ENCODE assay signal across 18 cellular contexts in genomic region chr12:49014547-49014946, GRCh38. TPM values are rescaled to one million over a fixed set of nuclear protein-coding genes. Genes with fewer than 3 reads are reported as not detected.
DNase-seq lines count a peak whose midpoint lies in the region; ATAC-seq, FAIRE-seq and TF ChIP-seq lines count a peak whose summit lies in the region.
"Had no signal": no experiment of that assay in that cellular context is flagged by ENCODE, and none has a peak within 500 bp of the region (broad histone marks: within the 10 kb centered on the region; RNA-seq: fewer than 3 reads in every experiment).

No MANE protein-coding gene starts in this region.

- H3K27ac ChIP-seq in HepG2 (ENCODE audit: extremely low read length, insufficient read depth, low read length), result no peak overlapping the region
- no peak overlapping the region for H3K27ac ChIP-seq in right lobe of liver
- no peak overlapping the region for H3K27ac ChIP-seq in VCaP
- no peak overlapping the region for H3K27ac ChIP-seq in transverse colon
- H3K27ac ChIP-seq: epithelial cell of prostate had no signal

- no peaks in the 10 kb centered on the region for H3K27me3 ChIP-seq in HepG2 (ENCODE audit: control insufficient read depth in 1 of 2, insufficient read depth in 2 of 2, low read length in 2 of 2)
- H3K27me3 ChIP-seq in right lobe of liver, result no peaks in the 10 kb centered on the region
- no peaks in the 10 kb centered on the region for H3K27me3 ChIP-seq in transverse colon

- H3K4me1 ChIP-seq in HepG2 (ENCODE audit: insufficient read depth, low read length) (peaks cover 24% of the 10 kb centered on the region), right lobe of liver (peaks cover 0 to 6% (median 2%) of the 10 kb centered on the region in 4 donors), transverse colon (peaks cover 8 to 19% (median 12%) of the 10 kb centered on the region in 4 donors)

- no peak overlapping the region for H3K9ac ChIP-seq in HepG2 (ENCODE audit: insufficient read depth, low read depth, low read length)

- intact Hi-C loops in HepG2 (cut with micrococcal nuclease; ENCODE audit: unreplicated experiment) (loop anchor here (5.0 kb wide), 1 partner anchor 48 kb away; the partner anchor contains the start of gene KMT2D), right lobe of liver (cut with DNase I) (no loop called here), transverse colon (cut with DNase I; ENCODE audit: low total_unique reads) (no loop called here)

- H3K79me2 ChIP-seq in HepG2 (ENCODE audit: insufficient read depth, low read length), result peaks cover 6% of the 10 kb centered on the region

- no peak overlapping the region for H3K4me2 ChIP-seq in HepG2 (ENCODE audit: low read depth, low read length)

- POLR2A ChIA-PET in HepG2 (lab: Yijun Ruan, JAX) (interaction anchor here (1.0 kb wide), 1 partner anchor 17 kb away, joined by 5 read pairs; no protein-coding TSS in a partner anchor), HEK293T (lab: Yijun Ruan, JAX) (interaction anchor here (0.5 to 1.3 kb wide), 5 partner anchors 13 to 118 kb away, joined by 3 to 5 read pairs (median 3); partner anchors contain the start of gene DDN)

- TF ChIP-seq POLR2A in HepG2 (IDR thresholded peaks at IDR 0.05; ENCODE audit: insufficient read depth in 1 of 2, low read depth in 2 of 2, low read length in 2 of 2), result no peak
- no peak for TF ChIP-seq POLR2A in right lobe of liver (IDR thresholded peaks at IDR 0.05)
- no peak for TF ChIP-seq POLR2A in transverse colon (IDR thresholded peaks at IDR 0.05)

- in situ Hi-C loops in HepG2 (cut with HindIII; ENCODE audit: extremely low pct_ligation_motif_present, low pct_unique_long_range_greater_than_20kb) (no loop called here), transverse colon (cut with MboI; ENCODE audit: low pct_ligation_motif_present in 1 of 4, low pct_unique_long_range_greater_than_20kb in 1 of 4, low sequenced_read_pairs in 3 of 4) (no loop called here)

- ATAC-seq in HepG2, result no peak
- no peak for ATAC-seq in right lobe of liver
- ATAC-seq in HG02763 (IDR thresholded peaks at IDR 0.05; ENCODE audit: unreplicated experiment), result no peak
- ATAC-seq: CD8-positive, alpha-beta T cell; stimulated activated effector memory CD8-positive, alpha-beta T cell treated with anti-CD3 and anti-CD28 coated beads, Interleukin-12 subunit alpha, Interleukin-12 subunit beta, amount 100 ng/mL, for 72 hours had no signal

- no peaks in the 10 kb centered on the region for H4K20me1 ChIP-seq in HepG2 (ENCODE audit: insufficient read depth, low read length)

- H3K4me3 ChIP-seq in HepG2 (replicated peaks in 1 of 3; ENCODE audit: insufficient read depth in 1 of 3, low read depth in 2 of 3, low read length in 3 of 3) (no peak overlapping the region), right lobe of liver (no peak overlapping the region), fibroblast of mammary gland (ENCODE audit: control insufficient read depth, low read depth, low read length) (no peak overlapping the region), transverse colon (no peak overlapping the region)

- TF ChIP-seq EP300 in HepG2 (IDR thresholded peaks at IDR 0.05; ENCODE audit: low read depth in 2 of 2, low read length in 2 of 2), result no peak
- TF ChIP-seq EP300 in HepG2 (CRISPR knock-in tag; IDR thresholded peaks at IDR 0.05; ENCODE audit: borderline replicate concordance), result no peak
- TF ChIP-seq EP300 in transverse colon (IDR thresholded peaks at IDR 0.05; ENCODE audit: low read depth), result no peak

- H3K36me3 ChIP-seq in HepG2 (replicated peaks in 1 of 2; ENCODE audit: control insufficient read depth in 1 of 2, insufficient read depth in 2 of 2, low read length in 2 of 2) (peaks cover 0 to 7% of the 10 kb centered on the region in 2 experiments; a peak in 4 of 5 replicates), right lobe of liver (peaks cover 0 to 17% (median 10%) of the 10 kb centered on the region in 4 donors), transverse colon (peaks cover 0 to 29% (median 13%) of the 10 kb centered on the region in 4 donors)

- DNase-seq in HepG2 (ENCODE audit: low spot score) (no peak), right lobe of liver (no peak), fibroblast of mammary gland (ENCODE audit: low read depth) (peak; percentile 56), HEK293T (ENCODE audit: extremely low spot score) (no peak), transverse colon (no peak), NOMO-1 (lab: John Stamatoyannopoulos, UW; ENCODE audit: unreplicated experiment in 2 of 2) (no peak)
- DNase-seq: activated CD4-positive, alpha-beta memory T cell treated with anti-CD3 and anti-CD28 coated beads, Interleukin-2, amount 10 ng/mL, durations not matched to agents 7 days and 5 days; CD8-positive, alpha-beta T cell; H9; islet precursor cell; NCI-H526 had no signal

- BruUV-seq in HepG2 (replicated peaks; lab: Mats Ljungman, UMichigan), result no TSS peak

- H3K9me3 ChIP-seq in HepG2 (ENCODE audit: low read length), result no peaks in the 10 kb centered on the region
- no peaks in the 10 kb centered on the region for H3K9me3 ChIP-seq in right lobe of liver
- H3K9me3 ChIP-seq in transverse colon, result no peaks in the 10 kb centered on the region

- 75% methylated on average over 1 of the region's 1 CpG for WGBS in HepG2 (ENCODE audit: low lambda C conversion rate)
- WGBS in right lobe of liver (ENCODE audit: insufficient coverage, low coverage, low lambda C conversion rate, missing lambda C conversion rate), result 83% methylated on average over 1 of the region's 1 CpG
- 63% methylated on average over 1 of the region's 1 CpG; no CpG with 5 or more reads in 1 of the 2 donors for WGBS in transverse colon (ENCODE audit: low coverage in 1 of 2), 2 donors

- no peak for TF ChIP-seq RAD21 in HepG2 (CRISPR knock-in tag; IDR thresholded peaks at IDR 0.05)

- H2AFZ ChIP-seq in HepG2 (ENCODE audit: low read length), result no peak overlapping the region

- TF ChIP-seq CTCF in HepG2 (CRISPR knock-in tag; IDR thresholded peaks at IDR 0.05) (peak; percentile 25; the same call in 1 of the 2 replicates), right lobe of liver (IDR thresholded peaks at IDR 0.05) (no peak), VCaP (conservative IDR thresholded peaks at IDR 0.05) (peak; percentile 47), fibroblast of mammary gland (conservative IDR thresholded peaks at IDR 0.05; ENCODE audit: control insufficient read depth, insufficient read depth, low read depth, low read length) (peak; percentile 35), transverse colon (IDR thresholded peaks at IDR 0.05) (no peak)

- CTCF ChIA-PET in HepG2 (lab: Yijun Ruan, JAX; ENCODE audit: low intra/inter-chr PET ratio, low total read pairs) (interaction anchor here (2.4 kb wide), 1 partner anchor 18 kb away, joined by 6 read pairs; no protein-coding TSS in a partner anchor), HEK293T (lab: Yijun Ruan, JAX) (interaction anchor here (0.6 to 1.2 kb wide), 2 partner anchors 57 to 121 kb away, joined by 4 read pairs; partner anchors contain the start of gene ARF3)

- no peak for FAIRE-seq in HepG2 (lab: Jason Lieb, UNC)
- FAIRE-seq: GM19239 had no signal

RNA-seq across cellular contexts. Expression of gene PRKAG1, which starts 4.0 kb away (rescaled TPM):
- total RNA-seq in HepG2 (2016; rRNA removed; fragmentation: Illumina TruSeq; extraction: Trizol) (32.8 and 37.6 TPM in 2 replicates), right lobe of liver (10 to 100 TPM; 24.8 to 36.2 (median 30.1) TPM), transverse colon (10 to 100 TPM; 21.7 to 44.0 (median 42.3) TPM)
- 9.1 and 11.2 TPM in 2 replicates for total RNA-seq in HepG2 (2016; cell fraction: cytosol; rRNA removed; fragmentation: Illumina TruSeq; extraction: Trizol; ENCODE audit: low read depth)
- total RNA-seq in HepG2 (2016; cell fraction: insoluble cytoplasmic fraction; rRNA removed; fragmentation: Illumina TruSeq; extraction: Trizol), result 30.6 and 39.9 TPM in 2 replicates
- total RNA-seq in HepG2 (2016; cell fraction: membrane; rRNA removed; fragmentation: Illumina TruSeq; extraction: Trizol), result 19.3 and 21.1 TPM in 2 replicates
- total RNA-seq in HepG2 (2016; cell fraction: nucleus; rRNA removed; fragmentation: Illumina TruSeq; extraction: Trizol), result 16.7 and 19.6 TPM in 2 replicates
- 21.2 and 26.1 TPM in 2 replicates for polyA plus RNA-seq in HepG2 (2011; rRNA removed)
- polyA plus RNA-seq in HepG2 (2011; cell fraction: cytosol; rRNA removed), result 18.5 and 26.3 TPM in 2 replicates
- polyA plus RNA-seq in HepG2 (2011; cell fraction: nucleus; rRNA removed), result 8.8 and 11.6 TPM in 2 replicates
- polyA plus RNA-seq in HepG2 (2012), result 20.2 and 21.7 TPM in 2 replicates
- 7.6 and 8.8 TPM in 2 replicates for polyA plus RNA-seq in HepG2 (2016; cell fraction: cytosol; fragmentation: Illumina TruSeq; extraction: Trizol; ENCODE audit: low read depth)
- 38.7 and 40.2 TPM in 2 replicates for polyA plus RNA-seq in HepG2 (2016; cell fraction: insoluble cytoplasmic fraction; fragmentation: Illumina TruSeq; extraction: Trizol; ENCODE audit: low read depth)
- 14.5 and 16.2 TPM in 2 replicates for polyA plus RNA-seq in HepG2 (2016; cell fraction: membrane; fragmentation: Illumina TruSeq; extraction: Trizol; ENCODE audit: low read depth)
- 24.6 and 24.9 TPM in 2 replicates for polyA plus RNA-seq in HepG2 (2016; cell fraction: nucleus; fragmentation: Illumina TruSeq; extraction: Trizol; ENCODE audit: insufficient read depth, low read depth)
- polyA minus RNA-seq in HepG2 (2011; rRNA and poly(A)+ RNA removed; ENCODE audit: low replicate concordance), result 11.5 and 73.4 TPM in 2 replicates
- polyA minus RNA-seq in HepG2 (2011; cell fraction: cytosol; rRNA and poly(A)+ RNA removed), result 7.8 and 9.5 TPM in 2 replicates
- polyA minus RNA-seq in HepG2 (2011; cell fraction: nucleus; rRNA and poly(A)+ RNA removed), result 11.6 TPM in 2 replicates

RNA-seq across cellular contexts. Expression of gene DDN, which starts 15.4 kb away (rescaled TPM):
- total RNA-seq in HepG2 (2016; rRNA removed; fragmentation: Illumina TruSeq; extraction: Trizol) (0.51 and 0.53 TPM in 2 replicates), right lobe of liver (under 1 TPM in 2 of 6 experiments, not detected in 4; 0.18 to 0.19 TPM), transverse colon (under 1 TPM in 2 of 4 donors, not detected in 2; 0.27 to 0.32 TPM)
- 0.20 TPM in 1 of 2 replicates, not detected in the other for total RNA-seq in HepG2 (2016; cell fraction: cytosol; rRNA removed; fragmentation: Illumina TruSeq; extraction: Trizol; ENCODE audit: low read depth)
- 0.43 and 0.54 TPM in 2 replicates for total RNA-seq in HepG2 (2016; cell fraction: insoluble cytoplasmic fraction; rRNA removed; fragmentation: Illumina TruSeq; extraction: Trizol)
- total RNA-seq in HepG2 (2016; cell fraction: membrane; rRNA removed; fragmentation: Illumina TruSeq; extraction: Trizol), result 0.46 and 0.52 TPM in 2 replicates
- total RNA-seq in HepG2 (2016; cell fraction: nucleus; rRNA removed; fragmentation: Illumina TruSeq; extraction: Trizol), result 0.34 and 0.62 TPM in 2 replicates
- 0.24 and 0.33 TPM in 2 replicates for polyA plus RNA-seq in HepG2 (2011; rRNA removed)
- 0.21 and 0.34 TPM in 2 replicates for polyA plus RNA-seq in HepG2 (2011; cell fraction: cytosol; rRNA removed)
- polyA plus RNA-seq in HepG2 (2011; cell fraction: nucleus; rRNA removed), result 0.47 and 0.83 TPM in 2 replicates
- polyA plus RNA-seq in HepG2 (2012), result 0.48 and 0.69 TPM in 2 replicates
- polyA plus RNA-seq in HepG2 (2016; cell fraction: cytosol; fragmentation: Illumina TruSeq; extraction: Trizol; ENCODE audit: low read depth), result 0.20 and 0.28 TPM in 2 replicates
- polyA plus RNA-seq in HepG2 (2016; cell fraction: insoluble cytoplasmic fraction; fragmentation: Illumina TruSeq; extraction: Trizol; ENCODE audit: low read depth), result 0.58 and 0.73 TPM in 2 replicates
- 0.48 and 0.58 TPM in 2 replicates for polyA plus RNA-seq in HepG2 (2016; cell fraction: membrane; fragmentation: Illumina TruSeq; extraction: Trizol; ENCODE audit: low read depth)
- 1.2 and 1.3 TPM in 2 replicates for polyA plus RNA-seq in HepG2 (2016; cell fraction: nucleus; fragmentation: Illumina TruSeq; extraction: Trizol; ENCODE audit: insufficient read depth, low read depth)
- polyA minus RNA-seq in HepG2 (2011; rRNA and poly(A)+ RNA removed; ENCODE audit: low replicate concordance), result 0.46 and 5.3 TPM in 2 replicates
- 0.44 and 0.49 TPM in 2 replicates for polyA minus RNA-seq in HepG2 (2011; cell fraction: cytosol; rRNA and poly(A)+ RNA removed)
- 0.25 and 0.39 TPM in 2 replicates for polyA minus RNA-seq in HepG2 (2011; cell fraction: nucleus; rRNA and poly(A)+ RNA removed)

RNA-seq across cellular contexts. Expression of gene WNT1, which starts 36.4 kb away (rescaled TPM):
- total RNA-seq in HepG2 (2016; rRNA removed; fragmentation: Illumina TruSeq; extraction: Trizol), result not detected in 2 replicates
- total RNA-seq in HepG2 (2016; cell fraction: cytosol; rRNA removed; fragmentation: Illumina TruSeq; extraction: Trizol; ENCODE audit: low read depth), result not detected in 2 replicates
- total RNA-seq in HepG2 (2016; cell fraction: insoluble cytoplasmic fraction; rRNA removed; fragmentation: Illumina TruSeq; extraction: Trizol), result not detected in 2 replicates
- total RNA-seq in HepG2 (2016; cell fraction: membrane; rRNA removed; fragmentation: Illumina TruSeq; extraction: Trizol), result not detected in 2 replicates
- total RNA-seq in HepG2 (2016; cell fraction: nucleus; rRNA removed; fragmentation: Illumina TruSeq; extraction: Trizol), result not detected in 2 replicates
- not detected in 2 replicates for polyA plus RNA-seq in HepG2 (2011; rRNA removed)
- polyA plus RNA-seq in HepG2 (2011; cell fraction: cytosol; rRNA removed), result not detected in 2 replicates
- polyA plus RNA-seq in HepG2 (2011; cell fraction: nucleus; rRNA removed), result not detected in 2 replicates
- not detected in 2 replicates for polyA plus RNA-seq in HepG2 (2012)
- polyA plus RNA-seq in HepG2 (2016; cell fraction: cytosol; fragmentation: Illumina TruSeq; extraction: Trizol; ENCODE audit: low read depth), result not detected in 2 replicates
- not detected in 2 replicates for polyA plus RNA-seq in HepG2 (2016; cell fraction: insoluble cytoplasmic fraction; fragmentation: Illumina TruSeq; extraction: Trizol; ENCODE audit: low read depth)
- not detected in 2 replicates for polyA plus RNA-seq in HepG2 (2016; cell fraction: membrane; fragmentation: Illumina TruSeq; extraction: Trizol; ENCODE audit: low read depth)
- polyA plus RNA-seq in HepG2 (2016; cell fraction: nucleus; fragmentation: Illumina TruSeq; extraction: Trizol; ENCODE audit: insufficient read depth, low read depth), result not detected in 2 replicates
- not detected in 2 replicates for polyA minus RNA-seq in HepG2 (2011; rRNA and poly(A)+ RNA removed; ENCODE audit: low replicate concordance)
- polyA minus RNA-seq in HepG2 (2011; cell fraction: cytosol; rRNA and poly(A)+ RNA removed), result not detected in 2 replicates
- polyA minus RNA-seq in HepG2 (2011; cell fraction: nucleus; rRNA and poly(A)+ RNA removed), result not detected in 2 replicates
- not detected for total RNA-seq in right lobe of liver
- not detected for total RNA-seq in transverse colon
- total RNA-seq: H9; T-helper 1 cell treated with Interleukin-12 subunit alpha and Interleukin-12 subunit beta and Interleukin-4 antibody, amounts not matched to agents 30 ng/mL and 1 ng/mL, for 36 hours had no signal
- polyA plus RNA-seq: neural cell had no signal

RNA-seq across cellular contexts. Expression of gene WNT10B, which starts 43.0 kb away (rescaled TPM):
- 0.09 TPM in 1 of 2 replicates, not detected in the other for total RNA-seq in HepG2 (2016; rRNA removed; fragmentation: Illumina TruSeq; extraction: Trizol)
- not detected in 2 replicates for total RNA-seq in HepG2 (2016; cell fraction: cytosol; rRNA removed; fragmentation: Illumina TruSeq; extraction: Trizol; ENCODE audit: low read depth)
- total RNA-seq in HepG2 (2016; cell fraction: insoluble cytoplasmic fraction; rRNA removed; fragmentation: Illumina TruSeq; extraction: Trizol), result not detected in 2 replicates
- total RNA-seq in HepG2 (2016; cell fraction: membrane; rRNA removed; fragmentation: Illumina TruSeq; extraction: Trizol), result 0.14 TPM in 1 of 2 replicates, not detected in the other
- not detected in 2 replicates for total RNA-seq in HepG2 (2016; cell fraction: nucleus; rRNA removed; fragmentation: Illumina TruSeq; extraction: Trizol)
- polyA plus RNA-seq in HepG2 (2011; rRNA removed), result 0.05 and 0.12 TPM in 2 replicates
- polyA plus RNA-seq in HepG2 (2011; cell fraction: cytosol; rRNA removed), result 0.04 and 0.08 TPM in 2 replicates
- polyA plus RNA-seq in HepG2 (2011; cell fraction: nucleus; rRNA removed), result 0.48 and 0.64 TPM in 2 replicates
- not detected in 2 replicates for polyA plus RNA-seq in HepG2 (2012)
- not detected in 2 replicates for polyA plus RNA-seq in HepG2 (2016; cell fraction: cytosol; fragmentation: Illumina TruSeq; extraction: Trizol; ENCODE audit: low read depth)
- polyA plus RNA-seq in HepG2 (2016; cell fraction: insoluble cytoplasmic fraction; fragmentation: Illumina TruSeq; extraction: Trizol; ENCODE audit: low read depth), result not detected in 2 replicates
- polyA plus RNA-seq in HepG2 (2016; cell fraction: membrane; fragmentation: Illumina TruSeq; extraction: Trizol; ENCODE audit: low read depth), result not detected in 2 replicates
- polyA plus RNA-seq in HepG2 (2016; cell fraction: nucleus; fragmentation: Illumina TruSeq; extraction: Trizol; ENCODE audit: insufficient read depth, low read depth), result 0.21 and 0.33 TPM in 2 replicates
- polyA minus RNA-seq in HepG2 (2011; rRNA and poly(A)+ RNA removed; ENCODE audit: low replicate concordance), result 0.18 and 1.6 TPM in 2 replicates
- 1.8 TPM in 1 of 2 replicates, not detected in the other for polyA minus RNA-seq in HepG2 (2011; cell fraction: cytosol; rRNA and poly(A)+ RNA removed)
- polyA minus RNA-seq in HepG2 (2011; cell fraction: nucleus; rRNA and poly(A)+ RNA removed), result not detected in 2 replicates
- under 1 TPM in 2 of 6 experiments, not detected in 4; 0.12 TPM for total RNA-seq in right lobe of liver
- total RNA-seq in transverse colon, result 1 to 10 TPM in 1 of 4 donors, under 1 TPM in 1, not detected in 2; 0.41 to 1.4 TPM

RNA-seq across cellular contexts. Expression of gene KMT2D, which starts 46.0 kb away (rescaled TPM):
- total RNA-seq in HepG2 (2016; rRNA removed; fragmentation: Illumina TruSeq; extraction: Trizol) (10.4 and 25.7 TPM in 2 replicates), right lobe of liver (10 to 100 TPM; 28.6 to 35.4 (median 33.3) TPM), transverse colon (100 to 1,000 TPM in 1 of 4 donors, 10 to 100 TPM in 3; 50.0 to 351 (median 78.0) TPM)
- 3.8 and 5.1 TPM in 2 replicates for total RNA-seq in HepG2 (2016; cell fraction: cytosol; rRNA removed; fragmentation: Illumina TruSeq; extraction: Trizol; ENCODE audit: low read depth)
- 9.4 and 20.2 TPM in 2 replicates for total RNA-seq in HepG2 (2016; cell fraction: insoluble cytoplasmic fraction; rRNA removed; fragmentation: Illumina TruSeq; extraction: Trizol)
- 7.5 and 9.1 TPM in 2 replicates for total RNA-seq in HepG2 (2016; cell fraction: membrane; rRNA removed; fragmentation: Illumina TruSeq; extraction: Trizol)
- total RNA-seq in HepG2 (2016; cell fraction: nucleus; rRNA removed; fragmentation: Illumina TruSeq; extraction: Trizol), result 25.5 and 28.3 TPM in 2 replicates
- 8.1 and 8.2 TPM in 2 replicates for polyA plus RNA-seq in HepG2 (2011; rRNA removed)
- 5.0 and 6.5 TPM in 2 replicates for polyA plus RNA-seq in HepG2 (2011; cell fraction: cytosol; rRNA removed)
- polyA plus RNA-seq in HepG2 (2011; cell fraction: nucleus; rRNA removed), result 41.1 and 48.4 TPM in 2 replicates
- polyA plus RNA-seq in HepG2 (2012), result 20.0 and 20.6 TPM in 2 replicates
- polyA plus RNA-seq in HepG2 (2016; cell fraction: cytosol; fragmentation: Illumina TruSeq; extraction: Trizol; ENCODE audit: low read depth), result 0.52 and 0.66 TPM in 2 replicates
- polyA plus RNA-seq in HepG2 (2016; cell fraction: insoluble cytoplasmic fraction; fragmentation: Illumina TruSeq; extraction: Trizol; ENCODE audit: low read depth), result 18.4 and 23.1 TPM in 2 replicates
- 1.3 and 2.4 TPM in 2 replicates for polyA plus RNA-seq in HepG2 (2016; cell fraction: membrane; fragmentation: Illumina TruSeq; extraction: Trizol; ENCODE audit: low read depth)
- 78.2 and 102 TPM in 2 replicates for polyA plus RNA-seq in HepG2 (2016; cell fraction: nucleus; fragmentation: Illumina TruSeq; extraction: Trizol; ENCODE audit: insufficient read depth, low read depth)
- polyA minus RNA-seq in HepG2 (2011; rRNA and poly(A)+ RNA removed; ENCODE audit: low replicate concordance), result 12.2 and 28.0 TPM in 2 replicates
- polyA minus RNA-seq in HepG2 (2011; cell fraction: cytosol; rRNA and poly(A)+ RNA removed), result 19.4 and 23.5 TPM in 2 replicates
- polyA minus RNA-seq in HepG2 (2011; cell fraction: nucleus; rRNA and poly(A)+ RNA removed), result 32.2 and 33.3 TPM in 2 replicates

Comparison
In these comparisons a context has a peak if more than half of its experiments do, and no peak if none do; other contexts are left out.
1. CTCF ChIP-seq: peak in HepG2 (single experiment), VCaP (single experiment) and fibroblast of mammary gland (single experiment); none in right lobe of liver (0 of 4) and transverse colon (0 of 5).